8 cellular contexts compared by ENCODE assay signal in genomic region chr18:11752116-11752911, GRCh38.
DNase-seq lines count a peak whose midpoint lies in the region; ATAC-seq and TF ChIP-seq lines count a peak whose summit lies in the region.

No MANE protein-coding gene starts in this region.

- H3K27ac Mint-ChIP-seq in Caco-2 (ENCODE audit: unreplicated experiment): no peak overlapping the region

- H3K9ac ChIP-seq in HUES48 (ENCODE audit: low read depth, low read length): no peak overlapping the region

- H3K36me3 Mint-ChIP-seq in Caco-2 (ENCODE audit: insufficient read depth, unreplicated experiment): no peaks in the 10 kb centered on the region

- BruUV-seq in A673 (replicated peaks; lab: Mats Ljungman, UMichigan) (no TSS peak), Caco-2 (replicated peaks; lab: Mats Ljungman, UMichigan) (no TSS peak)

- peaks cover 92% of the 10 kb centered on the region for H3K27me3 ChIP-seq in A673 (replicated peaks; ENCODE audit: insufficient read depth, low read depth, low read length, poor library complexity)
- peaks cover 39% of the 10 kb centered on the region for H3K27me3 ChIP-seq in HUES48 (ENCODE audit: control insufficient read depth, insufficient read depth, low read length)
- peaks cover 0 to 31% of the 10 kb centered on the region in 2 donors for H3K27me3 ChIP-seq in breast epithelium
- peaks cover 58% of the 10 kb centered on the region for H3K27me3 ChIP-seq in lower lobe of right lung (ENCODE audit: low read depth)
- no peaks in the 10 kb centered on the region for H3K27me3 ChIP-seq in Caco-2 (replicated peaks; ENCODE audit: control insufficient read depth, insufficient read depth, low read length)

- no peaks in the 10 kb centered on the region for H3K27me3 Mint-ChIP-seq in Caco-2 (ENCODE audit: insufficient read depth, unreplicated experiment)

- peak; percentile 46 to 58 for ATAC-seq in lower lobe of right lung
- ATAC-seq in GM18858 (IDR thresholded peaks at IDR 0.05; ENCODE audit: unreplicated experiment): no peak
- no peak for ATAC-seq in GM18873 (IDR thresholded peaks at IDR 0.05; ENCODE audit: low FRiP score, unreplicated experiment)

- H3K9me3 ChIP-seq in A673 (ENCODE audit: low read depth, low read length, poor library complexity, severe bottlenecking): no peaks in the 10 kb centered on the region
- H3K9me3 ChIP-seq in HUES48 (ENCODE audit: control insufficient read depth, insufficient read depth, low read length): no peaks in the 10 kb centered on the region
- no peaks in the 10 kb centered on the region for H3K9me3 ChIP-seq in breast epithelium
- H3K9me3 ChIP-seq in lower lobe of right lung: no peaks in the 10 kb centered on the region
- H3K9me3 ChIP-seq in Caco-2: no peaks in the 10 kb centered on the region

- CTCF ChIA-PET in A673 (lab: Charles Lee): no interaction called here
- CTCF ChIA-PET in Caco-2 (lab: Charles Lee): no interaction called here

- no peak for TF ChIP-seq POLR2A in breast epithelium (IDR thresholded peaks at IDR 0.05)

- H3K36me3 ChIP-seq in A673 (ENCODE audit: insufficient read depth, low read length, poor library complexity, severe bottlenecking) (no peaks in the 10 kb centered on the region), HUES48 (ENCODE audit: control insufficient read depth, insufficient read depth, low read length) (no peaks in the 10 kb centered on the region), breast epithelium (no peaks in the 10 kb centered on the region), lower lobe of right lung (no peaks in the 10 kb centered on the region), Caco-2 (ENCODE audit: control insufficient read depth, insufficient read depth, low read length) (no peaks in the 10 kb centered on the region)

- H3K4me3 Mint-ChIP-seq in Caco-2 (ENCODE audit: unreplicated experiment): no peak overlapping the region

- intact Hi-C loops in A673 (cut with micrococcal nuclease; ENCODE audit: unreplicated experiment): no loop called here
- intact Hi-C loops in breast epithelium (cut with DNase I; ENCODE audit: low total_unique reads): no loop called here
- intact Hi-C loops in lower lobe of right lung (cut with DNase I): no loop called here
- intact Hi-C loops in Caco-2 (cut with micrococcal nuclease; ENCODE audit: unreplicated experiment): no loop called here

- H3K27ac ChIP-seq in A673 (ENCODE audit: low read depth, low read length, poor library complexity, severe bottlenecking): no peak overlapping the region
- no peak overlapping the region for H3K27ac ChIP-seq in HUES48 (ENCODE audit: low read depth, low read length)
- no peak overlapping the region for H3K27ac ChIP-seq in breast epithelium
- H3K27ac ChIP-seq in lower lobe of right lung: no peak overlapping the region

- POLR2A ChIA-PET in A673 (lab: Charles Lee; ENCODE audit: low non-redundant PET): no interaction called here
- POLR2A ChIA-PET in Caco-2 (lab: Charles Lee): no interaction called here

- TF ChIP-seq CTCF in A673 (conservative IDR thresholded peaks at IDR 0.05; ENCODE audit: low read depth, low read length) (no peak), breast epithelium (IDR thresholded peaks at IDR 0.05) (no peak), lower lobe of right lung (IDR thresholded peaks at IDR 0.05) (no peak), Caco-2 (IDR thresholded peaks at IDR 0.05; ENCODE audit: insufficient read depth in 1 of 2, low read depth in 1 of 2, low read length in 1 of 2, severe bottlenecking in 1 of 2, unreplicated experiment in 1 of 2) (no peak)

- H3K9me3 Mint-ChIP-seq in Caco-2 (ENCODE audit: unreplicated experiment): no peaks in the 10 kb centered on the region

- DNase-seq in A673 (ENCODE audit: low spot score) (peak; percentile 12), breast epithelium (ENCODE audit: low spot score in 2 of 2) (no peak), lower lobe of right lung (no peak), Caco-2 (no peak), SKM-1 (lab: John Stamatoyannopoulos, UW; ENCODE audit: unreplicated experiment) (no peak)

- H3K4me1 ChIP-seq in A673 (ENCODE audit: insufficient read depth, low read length, poor library complexity, severe bottlenecking) (no peaks in the 10 kb centered on the region), HUES48 (ENCODE audit: control insufficient read depth, insufficient read depth, low read length) (peaks cover 8% of the 10 kb centered on the region), breast epithelium (no peaks in the 10 kb centered on the region), lower lobe of right lung (no peaks in the 10 kb centered on the region), Caco-2 (no peaks in the 10 kb centered on the region)

- H3K4me3 ChIP-seq in A673 (ENCODE audit: low read depth, low read length, poor library complexity, severe bottlenecking): no peak overlapping the region
- H3K4me3 ChIP-seq in HUES48 (ENCODE audit: low read depth, low read length): peak overlapping the region; percentile 68
- peak overlapping the region; percentile 42 to 68 (median 49) for H3K4me3 ChIP-seq in breast epithelium
- peak overlapping the region; percentile 38 for H3K4me3 ChIP-seq in lower lobe of right lung
- H3K4me3 ChIP-seq in Caco-2 (ENCODE audit: low read depth, low read length): no peak overlapping the region

- no peaks in the 10 kb centered on the region for H3K4me1 Mint-ChIP-seq in Caco-2 (ENCODE audit: low read depth, unreplicated experiment)

Comparison
In these comparisons a context has a peak if more than half of its experiments do, and no peak if none do; other contexts are left out.
1. H3K4me3 ChIP-seq: peak in HUES48 (single experiment), breast epithelium (3 of 3) and lower lobe of right lung (single experiment); none in A673 (single experiment) and Caco-2 (single experiment).
2. ATAC-seq: peak in lower lobe of right lung (2 of 2); none in GM18858 (single experiment) and GM18873 (single experiment).